In genomic region chr6:36545767-36546663, GRCh38 we compare ENCODE assay signal across 8 cellular contexts. TPM values are rescaled to one million over a fixed set of nuclear protein-coding genes. Genes with fewer than 3 reads are reported as not detected.
DNase-seq lines count a peak whose midpoint lies in the region; ATAC-seq and TF ChIP-seq lines count a peak whose summit lies in the region.

No MANE protein-coding gene starts in this region.

- intact Hi-C loops in PC-3 (cut with micrococcal nuclease), result loop anchor here (2.0 kb wide), 2 partner anchors 31 to 49 kb away; partner anchors contain the start of gene SRSF3

- H3K9ac ChIP-seq in PC-3 (ENCODE audit: low read length) (peak overlapping the region; percentile 93), smooth muscle cell (ENCODE audit: low read depth) (peak overlapping the region; percentile 90)

- ATAC-seq in PC-3 (peak; percentile 4; the same call in 1 of the 2 replicates), GM21515 (IDR thresholded peaks at IDR 0.05; ENCODE audit: unreplicated experiment) (no peak), HG02970 (IDR thresholded peaks at IDR 0.05; ENCODE audit: low FRiP score, unreplicated experiment) (no peak)

- H3K4me3 Mint-ChIP-seq in brain, result peak overlapping the region; percentile 94 to 99 (median 97)

- H3K27me3 ChIP-seq in PC-3 (ENCODE audit: low read length), result no peaks in the 10 kb centered on the region
- no peaks in the 10 kb centered on the region for H3K27me3 ChIP-seq in smooth muscle cell (ENCODE audit: low read depth)

- H3K4me3 ChIP-seq in PC-3 (ENCODE audit: low read length), result peak overlapping the region; percentile 94
- peak overlapping the region; percentile 88 for H3K4me3 ChIP-seq in smooth muscle cell

- TSS peak; percentile 48 for BruUV-seq in PC-3 (replicated peaks; lab: Mats Ljungman, UMichigan)

- H3F3A ChIP-seq in PC-3 (ENCODE audit: low read length, unreplicated experiment) (no peaks in the 10 kb centered on the region), smooth muscle cell (ENCODE audit: low read depth) (peaks cover 8% of the 10 kb centered on the region)

- peak; percentile 61 for DNase-seq in activated CD8-positive, alpha-beta memory T cell treated with anti-CD3 and anti-CD28 coated beads for 24 hours
- no peak for DNase-seq in activated CD8-positive, alpha-beta memory T cell treated with anti-CD3 and anti-CD28 coated beads, Interleukin-2, amount 50 U/mL, for 4 hours
- peak; percentile 15 for DNase-seq in PC-3
- DNase-seq in iPS-NIHi7 (ENCODE audit: extremely low spot score), result peak; percentile 25
- no peak for DNase-seq in smooth muscle cell (lab: John Stamatoyannopoulos, UW; ENCODE audit: unreplicated experiment)

- no peaks in the 10 kb centered on the region for H3K9me2 ChIP-seq in PC-3 (replicated peaks; ENCODE audit: low read length)

- POLR2A ChIA-PET in PC-3 (lab: Charles Lee; ENCODE audit: unreplicated experiment), result interaction anchor here (0.6 kb wide), 3 partner anchors 39 to 47 kb away, joined by 3 to 22 read pairs (median 21); no protein-coding TSS in a partner anchor

- H3K9me3 Mint-ChIP-seq in brain, result peaks cover 0 to 5% (median 0%) of the 10 kb centered on the region in 5 experiments

- peaks cover 60% of the 10 kb centered on the region for H3K79me2 ChIP-seq in PC-3 (ENCODE audit: low read length)
- peaks cover 58% of the 10 kb centered on the region for H3K79me2 ChIP-seq in smooth muscle cell (ENCODE audit: low read depth)

- H3K36me3 ChIP-seq in PC-3 (ENCODE audit: low read depth, low read length) (no peaks in the 10 kb centered on the region), smooth muscle cell (ENCODE audit: low read depth) (no peaks in the 10 kb centered on the region)

- TF ChIP-seq CTCF in PC-3 (conservative IDR thresholded peaks at IDR 0.05; ENCODE audit: low read depth, low read length) (no peak), brain (conservative IDR thresholded peaks at IDR 0.05) (no peak), smooth muscle cell (IDR thresholded peaks at IDR 0.05; ENCODE audit: borderline replicate concordance, insufficient read depth, poor library complexity, severe bottlenecking) (no peak)

- peaks cover 43% of the 10 kb centered on the region for H3K4me1 ChIP-seq in PC-3 (ENCODE audit: insufficient read depth, low read length)
- peaks cover 23% of the 10 kb centered on the region for H3K4me1 ChIP-seq in smooth muscle cell (ENCODE audit: low read depth)

- H4K20me1 ChIP-seq in PC-3 (ENCODE audit: low read length), result no peaks in the 10 kb centered on the region
- peaks cover 52% of the 10 kb centered on the region for H4K20me1 ChIP-seq in smooth muscle cell (ENCODE audit: low read depth)

- H3K27ac ChIP-seq in PC-3 (ENCODE audit: low read length) (peak overlapping the region; percentile 55; the same call in 1 of the 2 replicates), smooth muscle cell (ENCODE audit: low read depth) (peak overlapping the region; percentile 86)

- H2AFZ ChIP-seq in PC-3 (ENCODE audit: low read length) (peak overlapping the region; percentile 99), smooth muscle cell (ENCODE audit: low read depth) (peak overlapping the region; percentile 96)

- H3K4me2 ChIP-seq in PC-3 (ENCODE audit: low read length) (peak overlapping the region; percentile 90), smooth muscle cell (peak overlapping the region; percentile 94)

- CTCF ChIA-PET in PC-3 (lab: Charles Lee), result interaction anchor here (0.9 kb wide), 1 partner anchor 69 kb away, joined by 4 read pairs; no protein-coding TSS in a partner anchor

- H3K4me1 Mint-ChIP-seq in brain, result peaks cover 49% of the 10 kb centered on the region

- no peaks in the 10 kb centered on the region for H3K9me3 ChIP-seq in PC-3 (ENCODE audit: low read length)
- no peaks in the 10 kb centered on the region for H3K9me3 ChIP-seq in smooth muscle cell (replicated peaks; ENCODE audit: low read depth)

- H3K27ac Mint-ChIP-seq in brain, result peak overlapping the region; percentile 88 to 98 (median 96)

- peaks cover 26% of the 10 kb centered on the region for H3K36me3 Mint-ChIP-seq in brain

- peaks cover 17% of the 10 kb centered on the region for H3K27me3 Mint-ChIP-seq in brain

- 6% methylated on average over 13 of the region's 13 CpGs for WGBS in smooth muscle cell (ENCODE audit: low lambda C conversion rate)

RNA-seq across cellular contexts. Expression of gene STK38, which starts 1.3 kb away (rescaled TPM):
- total RNA-seq in PC-3 (2014; rRNA removed), result 25.7 and 26.9 TPM in 2 replicates
- polyA plus RNA-seq in brain (ENCODE audit: insufficient read depth, low read depth, low replicate concordance), result 39.2 TPM
- 34.6 and 38.3 TPM in 2 replicates for total RNA-seq in smooth muscle cell
- polyA plus RNA-seq in smooth muscle cell, result 30.8 and 34.5 TPM in 2 replicates

RNA-seq across cellular contexts. Expression of gene SRSF3, which starts 48.1 kb away (rescaled TPM):
- total RNA-seq in PC-3 (2014; rRNA removed) (206 and 297 TPM in 2 replicates), smooth muscle cell (158 and 178 TPM in 2 replicates)
- polyA plus RNA-seq in brain (ENCODE audit: insufficient read depth, low read depth, low replicate concordance) (187 TPM), smooth muscle cell (163 and 179 TPM in 2 replicates)

Comparison
In these comparisons a context has a peak if more than half of its experiments do, and no peak if none do; other contexts are left out.
1. DNase-seq: peak in activated CD8-positive, alpha-beta memory T cell treated with anti-CD3 and anti-CD28 coated beads for 24 hours (single experiment), PC-3 (single experiment) and iPS-NIHi7 (single experiment); none in activated CD8-positive, alpha-beta memory T cell treated with anti-CD3 and anti-CD28 coated beads, Interleukin-2, amount 50 U/mL, for 4 hours (single experiment) and smooth muscle cell (single experiment).